8 cellular contexts compared by ENCODE assay signal in the genomic region with DNA sequence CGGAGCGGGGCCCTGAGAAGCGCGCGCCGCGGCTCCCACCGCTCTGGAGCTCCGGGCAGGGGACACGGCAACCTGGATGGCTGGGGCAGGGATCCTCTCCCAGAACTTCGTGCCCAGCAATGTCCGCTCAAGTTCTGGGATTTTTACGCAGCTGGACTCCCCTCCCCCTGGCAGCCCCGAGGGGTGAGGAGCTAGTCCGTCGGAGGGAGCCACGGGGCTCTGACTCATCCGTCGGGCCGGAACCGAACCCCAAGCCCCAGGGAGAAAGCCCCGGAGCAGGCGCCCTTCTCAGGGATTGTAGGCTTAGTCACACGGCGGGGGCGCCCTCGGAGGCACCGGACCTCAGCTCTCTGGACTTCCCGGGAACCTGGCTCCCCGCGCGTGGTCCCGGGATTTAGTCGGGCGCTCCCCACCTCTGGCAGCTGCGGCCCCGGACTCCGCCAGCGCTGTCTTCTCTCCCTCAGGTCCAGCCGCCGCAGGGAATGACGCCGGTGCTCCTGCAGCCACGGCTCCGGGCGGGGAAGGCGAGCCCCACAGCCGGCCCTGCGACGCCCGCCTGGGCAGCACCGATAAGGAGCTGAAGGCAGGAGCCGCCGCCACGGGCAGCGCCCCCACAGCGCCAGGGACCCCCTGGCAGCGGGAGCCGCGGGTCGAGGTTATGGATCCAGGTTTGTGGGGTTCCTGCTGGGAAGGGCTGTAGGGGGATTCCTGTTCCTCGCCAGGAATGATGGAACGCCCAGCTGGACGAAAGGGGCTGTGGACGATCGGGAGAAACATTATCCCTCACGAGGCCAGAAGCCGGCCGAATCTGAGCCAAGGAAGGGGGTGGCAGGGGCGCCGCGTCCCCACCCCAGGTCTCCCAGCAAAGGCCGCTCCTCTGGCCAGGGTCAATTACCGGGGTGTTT. TPM values are rescaled to one million over a fixed set of nuclear protein-coding genes. Genes with fewer than 3 reads are reported as not detected.
DNase-seq lines count a peak whose midpoint lies in the region; ATAC-seq and TF ChIP-seq lines count a peak whose summit lies in the region.

No MANE protein-coding gene starts in this region.

- H3K4me3 ChIP-seq in CD4-positive, CD25-positive, alpha-beta regulatory T cell (ENCODE audit: low read depth, low read length): no peak overlapping the region
- H3K4me3 ChIP-seq in epithelial cell of esophagus (ENCODE audit: low read length) (peak overlapping the region; percentile 62), transverse colon (peak overlapping the region; percentile 44 to 66 (median 56))

- POLR2A ChIA-PET in activated CD8-positive, alpha-beta T cell treated with anti-CD3 and anti-CD28 coated beads, Interleukin-2, amount 10 ng/mL, durations not matched to agents 7 days and 5 days (lab: Charles Lee): interaction anchor here (0.6 to 2.8 kb wide), 7 partner anchors 9 to 117 kb away, joined by 3 to 24 read pairs (median 3); a partner anchor contains a TSS

- TF ChIP-seq POLR2A in transverse colon (IDR thresholded peaks at IDR 0.05): no peak

- no peak for TF ChIP-seq RAD21 in Ishikawa (IDR thresholded peaks at IDR 0.05; ENCODE audit: low read depth)

- no peak for ATAC-seq in CD4-positive, CD25-positive, alpha-beta regulatory T cell (ENCODE audit: low read depth in 2 of 2)
- no peak for ATAC-seq in activated CD8-positive, alpha-beta T cell treated with anti-CD3 and anti-CD28 coated beads, Interleukin-2, amount 10 ng/mL, durations not matched to agents 7 days and 5 days

- H3K27me3 Mint-ChIP-seq in CD4-positive, CD25-positive, alpha-beta regulatory T cell: peaks cover 10% of the 10 kb centered on the region
- H3K27me3 Mint-ChIP-seq in activated CD8-positive, alpha-beta T cell treated with anti-CD3 and anti-CD28 coated beads, Interleukin-2, amount 10 ng/mL, durations not matched to agents 7 days and 5 days (ENCODE audit: low read depth): no peaks in the 10 kb centered on the region

- in situ Hi-C loops in transverse colon (cut with MboI; ENCODE audit: low pct_ligation_motif_present in 1 of 4, low pct_unique_long_range_greater_than_20kb in 1 of 4, low sequenced_read_pairs in 3 of 4): no loop called here

- H3K4me3 Mint-ChIP-seq in CD4-positive, CD25-positive, alpha-beta regulatory T cell: peak overlapping the region; percentile 27 to 78 (median 61)
- H3K4me3 Mint-ChIP-seq in activated CD8-positive, alpha-beta T cell treated with anti-CD3 and anti-CD28 coated beads, Interleukin-2, amount 10 ng/mL, durations not matched to agents 7 days and 5 days: peak overlapping the region; percentile 69

- H3K4me1 Mint-ChIP-seq in CD4-positive, CD25-positive, alpha-beta regulatory T cell: peaks cover 0 to 12% (median 3%) of the 10 kb centered on the region in 4 donors
- peaks cover 24% of the 10 kb centered on the region for H3K4me1 Mint-ChIP-seq in activated CD8-positive, alpha-beta T cell treated with anti-CD3 and anti-CD28 coated beads, Interleukin-2, amount 10 ng/mL, durations not matched to agents 7 days and 5 days (ENCODE audit: low read depth)

- intact Hi-C loops in transverse colon (cut with DNase I; ENCODE audit: low total_unique reads): no loop called here

- no peaks in the 10 kb centered on the region for H3K9me3 ChIP-seq in CD4-positive, CD25-positive, alpha-beta regulatory T cell (ENCODE audit: control insufficient read depth in 2 of 2, low read length in 2 of 2)
- H3K9me3 ChIP-seq in transverse colon: no peaks in the 10 kb centered on the region

- TF ChIP-seq CTCF in epithelial cell of esophagus (IDR thresholded peaks at IDR 0.05; ENCODE audit: insufficient read depth, low read depth, low read length, missing control alignments): no peak
- no peak for TF ChIP-seq CTCF in transverse colon (IDR thresholded peaks at IDR 0.05)

- WGBS in transverse colon (ENCODE audit: low coverage in 1 of 2), 2 donors: 1% methylated on average over 16 of the region's 74 CpGs; no CpG with 5 or more reads in 1 of the 2 donors

- H3K27ac ChIP-seq in CD4-positive, CD25-positive, alpha-beta regulatory T cell (ENCODE audit: insufficient read depth, low read length, poor library complexity, severe bottlenecking): no peak overlapping the region
- H3K27ac ChIP-seq in transverse colon: peak overlapping the region; percentile 64 to 81 (median 76)

- peaks cover 36% of the 10 kb centered on the region for H3K4me1 ChIP-seq in CD4-positive, CD25-positive, alpha-beta regulatory T cell (ENCODE audit: control insufficient read depth, insufficient read depth, low read length, poor library complexity, severe bottlenecking)
- peaks cover 8 to 41% (median 37%) of the 10 kb centered on the region in 4 donors for H3K4me1 ChIP-seq in transverse colon

- no peaks in the 10 kb centered on the region for H3K36me3 ChIP-seq in CD4-positive, CD25-positive, alpha-beta regulatory T cell (ENCODE audit: control insufficient read depth, insufficient read depth, low read length)
- no peaks in the 10 kb centered on the region for H3K36me3 ChIP-seq in transverse colon

- no peak overlapping the region for H3K27ac Mint-ChIP-seq in CD4-positive, CD25-positive, alpha-beta regulatory T cell
- no peak overlapping the region for H3K27ac Mint-ChIP-seq in activated CD8-positive, alpha-beta T cell treated with anti-CD3 and anti-CD28 coated beads, Interleukin-2, amount 10 ng/mL, durations not matched to agents 7 days and 5 days

- H3K36me3 Mint-ChIP-seq in CD4-positive, CD25-positive, alpha-beta regulatory T cell: peaks cover 4% of the 10 kb centered on the region
- peaks cover 2% of the 10 kb centered on the region for H3K36me3 Mint-ChIP-seq in activated CD8-positive, alpha-beta T cell treated with anti-CD3 and anti-CD28 coated beads, Interleukin-2, amount 10 ng/mL, durations not matched to agents 7 days and 5 days (ENCODE audit: low read depth)

- CTCF ChIA-PET in activated CD8-positive, alpha-beta T cell treated with anti-CD3 and anti-CD28 coated beads, Interleukin-2, amount 10 ng/mL, durations not matched to agents 7 days and 5 days (lab: Charles Lee): interaction anchor here (0.6 to 10.3 kb wide), 35 partner anchors 8 to 482 kb away, joined by 3 to 124 read pairs (median 5); a partner anchor contains a TSS

- no peaks in the 10 kb centered on the region for H3K27me3 ChIP-seq in CD4-positive, CD25-positive, alpha-beta regulatory T cell (ENCODE audit: control insufficient read depth, insufficient read depth, low read length)
- peaks cover 18% of the 10 kb centered on the region for H3K27me3 ChIP-seq in transverse colon

- H3K9me3 Mint-ChIP-seq in CD4-positive, CD25-positive, alpha-beta regulatory T cell: no peaks in the 10 kb centered on the region
- no peaks in the 10 kb centered on the region for H3K9me3 Mint-ChIP-seq in activated CD8-positive, alpha-beta T cell treated with anti-CD3 and anti-CD28 coated beads, Interleukin-2, amount 10 ng/mL, durations not matched to agents 7 days and 5 days (ENCODE audit: insufficient read depth)

- no peak for TF ChIP-seq EP300 in Ishikawa (IDR thresholded peaks at IDR 0.05; ENCODE audit: borderline replicate concordance)
- TF ChIP-seq EP300 in transverse colon (IDR thresholded peaks at IDR 0.05; ENCODE audit: low read depth): no peak

- peak in 2 of 3 donors; percentile 22 to 24 for DNase-seq in CD4-positive, CD25-positive, alpha-beta regulatory T cell
- peak; percentile 50 for DNase-seq in activated CD8-positive, alpha-beta T cell treated with anti-CD3 and anti-CD28 coated beads, Interleukin-2, amount 10 ng/mL, durations not matched to agents 7 days and 5 days
- DNase-seq in epithelial cell of esophagus (ENCODE audit: low read depth) (peak; percentile 74), myocyte (ENCODE audit: low read depth) (peak; percentile 39), transverse colon (peak; percentile 49), NCI-H510A treated with DMSO at 0.1 percent for 48 hours (lab: John Stamatoyannopoulos, UW) (no peak)
- DNase-seq in effector CD8-positive, alpha-beta T cell (lab: John Stamatoyannopoulos, UW): no peak

TF ChIP-seq in Ishikawa, 13 proteins besides CTCF, POLR2A, EP300 and RAD21:
- TF ChIP-seq NFIC (IDR thresholded peaks at IDR 0.05): no peak
- peak; percentile 36; the same call in 1 of the 2 replicates for TF ChIP-seq ZBTB7A (IDR thresholded peaks at IDR 0.05; ENCODE audit: low read depth)

RNA-seq across cellular contexts. Expression of a gene that starts 0.8 kb away (rescaled TPM):
- total RNA-seq in CD4-positive, CD25-positive, alpha-beta regulatory T cell: 0.52 TPM
- polyA plus RNA-seq in CD4-positive, CD25-positive, alpha-beta regulatory T cell: under 1 TPM in 2 of 4 donors, not detected in 2; 0.09 to 0.12 TPM
- total RNA-seq in activated CD8-positive, alpha-beta T cell treated with anti-CD3 and anti-CD28 coated beads, Interleukin-2, amount 10 ng/mL, durations not matched to agents 7 days and 5 days: 1 to 10 TPM; 3.8 to 4.7 TPM
- total RNA-seq in myocyte (9.0 and 11.1 TPM in 2 replicates), transverse colon (10 to 100 TPM in 1 of 4 donors, 1 to 10 TPM in 2, not detected in 1; 4.2 to 16.1 (median 6.8) TPM)
- polyA plus RNA-seq in myocyte (2012): 22.2 TPM

RNA-seq across cellular contexts. Expression of a gene that starts 31.5 kb away (rescaled TPM):
- 37.1 TPM for total RNA-seq in CD4-positive, CD25-positive, alpha-beta regulatory T cell
- polyA plus RNA-seq in CD4-positive, CD25-positive, alpha-beta regulatory T cell: 10 to 100 TPM; 41.4 to 56.1 (median 54.0) TPM
- total RNA-seq in activated CD8-positive, alpha-beta T cell treated with anti-CD3 and anti-CD28 coated beads, Interleukin-2, amount 10 ng/mL, durations not matched to agents 7 days and 5 days: 10 to 100 TPM; 64.2 to 74.1 TPM
- total RNA-seq in myocyte (37.4 and 58.5 TPM in 2 replicates), transverse colon (100 to 1,000 TPM in 2 of 4 donors, 10 to 100 TPM in 2; 50.1 to 147 (median 96.7) TPM)
- 52.9 TPM for polyA plus RNA-seq in myocyte (2012)

Comparison
In these comparisons a context has a peak if more than half of its experiments do, and no peak if none do; other contexts are left out.
1. DNase-seq: peak in CD4-positive, CD25-positive, alpha-beta regulatory T cell (2 of 3), activated CD8-positive, alpha-beta T cell treated with anti-CD3 and anti-CD28 coated beads, Interleukin-2, amount 10 ng/mL, durations not matched to agents 7 days and 5 days (single experiment), epithelial cell of esophagus (single experiment), myocyte (single experiment) and transverse colon (single experiment); none in NCI-H510A treated with DMSO at 0.1 percent for 48 hours (single experiment) and effector CD8-positive, alpha-beta T cell (single experiment).